15 cellular contexts compared by ENCODE assay signal in the genomic region with DNA sequence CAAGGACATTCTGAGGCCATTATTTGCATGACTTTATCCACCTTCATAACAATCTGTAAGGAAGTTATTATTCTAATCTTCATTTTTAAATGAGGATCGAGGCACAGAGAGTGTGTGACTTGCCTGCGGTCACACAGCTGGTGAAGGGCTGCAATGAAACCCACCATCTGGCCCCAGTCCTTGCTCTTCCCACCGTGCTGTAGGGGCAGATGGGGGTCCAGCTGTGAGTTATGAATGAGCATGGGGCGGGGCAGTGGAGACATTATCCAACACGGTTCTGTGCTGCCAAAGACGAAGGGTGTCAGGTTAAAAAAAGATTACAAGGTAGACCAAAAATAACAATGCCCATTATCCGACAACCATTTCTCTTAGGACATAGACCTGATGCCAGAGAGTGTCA.
DNase-seq lines count a peak whose midpoint lies in the region; TF ChIP-seq lines count a peak whose summit lies in the region.
"Had no signal": no experiment of that assay in that cellular context is flagged by ENCODE, and none has a peak within 500 bp of the region (broad histone marks: within the 10 kb centered on the region; RNA-seq: fewer than 3 reads in every experiment).

No MANE protein-coding gene starts in this region.

- peaks cover 32% of the 10 kb centered on the region for H3K4me1 Mint-ChIP-seq in glutamatergic neuron (ENCODE audit: low read depth, unreplicated experiment)
- H3K4me1 Mint-ChIP-seq: B cell; CD8-positive, alpha-beta memory T cell; GM23338; H9 had no signal

- no peak for TF ChIP-seq CTCF in glutamatergic neuron (IDR thresholded peaks at IDR 0.05; ENCODE audit: partially characterized antibody, unreplicated experiment)
- no peak for TF ChIP-seq CTCF in GM10248 (IDR thresholded peaks at IDR 0.05; ENCODE audit: control extremely low read depth, extremely low read depth, low read depth, missing control alignments)

- peaks cover 10% of the 10 kb centered on the region for H3K27me3 Mint-ChIP-seq in glutamatergic neuron (ENCODE audit: unreplicated experiment)
- H3K27me3 Mint-ChIP-seq: B cell; CD4-positive, alpha-beta T cell had no signal

- POLR2A ChIA-PET in GM10248 (lab: Yijun Ruan, JAX), result no interaction called here

- DNase-seq in NCI-H524 (lab: John Stamatoyannopoulos, UW), result peak; percentile 46 to 78
- no peak for DNase-seq in NCI-H524 treated with DMSO at 0.1 percent for 48 hours (lab: John Stamatoyannopoulos, UW)
- DNase-seq in DMS 273 treated with DMSO at 0.1 percent for 48 hours (lab: John Stamatoyannopoulos, UW), result peak; percentile 54
- DNase-seq in NCI-H2171 (lab: John Stamatoyannopoulos, UW), result peak; percentile 75
- peak; percentile 45 for DNase-seq in glutamatergic neuron
- no peak for DNase-seq in RPMI8226
- no peak for DNase-seq in GM10248 (ENCODE audit: extremely low spot score)
- no peak for DNase-seq in KG1 (lab: John Stamatoyannopoulos, UW)
- DNase-seq: CD4-positive, alpha-beta T cell; CD8-positive, alpha-beta memory T cell; DMS153; DND-41; H9 had no signal

- peak overlapping the region; percentile 28 for H3K4me3 Mint-ChIP-seq in glutamatergic neuron (ENCODE audit: unreplicated experiment)
- H3K4me3 Mint-ChIP-seq: B cell; CD4-positive, alpha-beta T cell; CD8-positive, alpha-beta memory T cell; GM23338; H9 had no signal

- peak overlapping the region; percentile 88 for H3K27ac Mint-ChIP-seq in glutamatergic neuron (ENCODE audit: unreplicated experiment)
- H3K27ac Mint-ChIP-seq: B cell; CD4-positive, alpha-beta T cell; CD8-positive, alpha-beta memory T cell; GM23338; H9 had no signal

- H3K36me3 Mint-ChIP-seq in glutamatergic neuron (ENCODE audit: unreplicated experiment), result no peaks in the 10 kb centered on the region
- H3K36me3 Mint-ChIP-seq: CD8-positive, alpha-beta memory T cell had no signal

- H3K9me3 Mint-ChIP-seq in glutamatergic neuron (ENCODE audit: unreplicated experiment), result peaks cover 14% of the 10 kb centered on the region
- H3K9me3 Mint-ChIP-seq: CD4-positive, alpha-beta T cell; CD8-positive, alpha-beta memory T cell; GM23338; H9 had no signal

- CTCF ChIA-PET in GM10248 (lab: Yijun Ruan, JAX), result no interaction called here

Comparison
In these comparisons a context has a peak if more than half of its experiments do, and no peak if none do; other contexts are left out.
1. DNase-seq: peak in NCI-H524 (2 of 2), DMS 273 treated with DMSO at 0.1 percent for 48 hours (single experiment), NCI-H2171 (single experiment) and glutamatergic neuron (single experiment); none in NCI-H524 treated with DMSO at 0.1 percent for 48 hours (single experiment), RPMI8226 (single experiment), GM10248 (single experiment) and KG1 (single experiment).